ENCODE assay signal across 8 cellular contexts in the genomic region with DNA sequence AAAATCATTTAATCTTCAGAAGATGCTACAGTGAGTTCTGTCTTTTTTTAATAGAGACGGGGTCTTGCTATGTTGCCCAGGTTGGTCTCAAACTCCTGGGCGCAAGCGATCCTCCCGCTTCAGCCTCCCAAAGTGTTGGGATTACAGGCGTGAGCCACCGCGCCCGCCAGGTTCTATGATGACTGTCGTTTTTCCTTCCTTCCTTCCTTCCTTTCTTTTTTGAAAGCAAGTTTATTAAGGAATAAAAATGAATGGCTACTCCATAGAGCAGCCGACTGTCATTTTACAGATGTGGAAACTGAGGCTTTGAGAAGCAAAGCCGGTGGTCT. TPM values are rescaled to one million over a fixed set of nuclear protein-coding genes. Genes with fewer than 3 reads are reported as not detected.
DNase-seq lines count a peak whose midpoint lies in the region; ATAC-seq, FAIRE-seq and TF ChIP-seq lines count a peak whose summit lies in the region.

No MANE protein-coding gene starts in this region.

- H3F3A ChIP-seq in PC-3 (ENCODE audit: low read length, unreplicated experiment): no peaks in the 10 kb centered on the region

- H3K9ac ChIP-seq in DND-41 (ENCODE audit: low read depth, low read length): peak overlapping the region; percentile 96
- peak overlapping the region; percentile 38; the same call in 1 of the 2 replicates for H3K9ac ChIP-seq in PC-3 (ENCODE audit: low read length)
- no peak overlapping the region for H3K9ac ChIP-seq in endothelial cell of umbilical vein (replicated peaks; ENCODE audit: extremely low read depth, insufficient read depth, low read length)

- H3K27me3 ChIP-seq in DND-41 (ENCODE audit: insufficient read depth, low read length, poor library complexity) (no peaks in the 10 kb centered on the region), PC-3 (ENCODE audit: low read length) (no peaks in the 10 kb centered on the region), endothelial cell of umbilical vein (ENCODE audit: control insufficient read depth in 2 of 2, insufficient read depth in 2 of 2, low read length in 2 of 2) (no peaks in the 10 kb centered on the region), prostate gland (replicated peaks; ENCODE audit: insufficient read depth) (no peaks in the 10 kb centered on the region)

- no peak for TF ChIP-seq CTCF in DND-41 (IDR thresholded peaks at IDR 0.05; ENCODE audit: borderline replicate concordance, extremely low read depth, low read length, poor library complexity, severe bottlenecking)
- TF ChIP-seq CTCF in PC-3 (conservative IDR thresholded peaks at IDR 0.05; ENCODE audit: low read depth, low read length): no peak; the same call in 1 of the 2 replicates
- TF ChIP-seq CTCF in endothelial cell of umbilical vein (IDR thresholded peaks at IDR 0.05; ENCODE audit: extremely low read depth in 1 of 2, insufficient read depth in 1 of 2, low read depth in 1 of 2, low read length in 2 of 2): no peak
- no peak for TF ChIP-seq CTCF in prostate gland (IDR thresholded peaks at IDR 0.05)

- FAIRE-seq in endothelial cell of umbilical vein (lab: Jason Lieb, UNC): no peak

- WGBS in prostate gland: 66% methylated on average over 11 of the region's 11 CpGs

- DNase-seq in DND-41 (no peak), PC-3 (no peak), endothelial cell of umbilical vein (ENCODE audit: low read depth, low spot score) (no peak), prostate gland (ENCODE audit: low spot score) (no peak), NCI-H146 (lab: John Stamatoyannopoulos, UW) (no peak)
- no peak for DNase-seq in stimulated activated CD4-positive, alpha-beta T cell treated with anti-CD3 and anti-CD28 coated beads, Interleukin-4, amount 100 ng/mL, for 24 hours

- no TSS peak for BruUV-seq in PC-3 (replicated peaks; lab: Mats Ljungman, UMichigan)
- BruUV-seq in endothelial cell of umbilical vein (replicated peaks; lab: Mats Ljungman, UMichigan): no TSS peak

- CTCF ChIA-PET in PC-3 (lab: Charles Lee) (no interaction called here), endothelial cell of umbilical vein (lab: Charles Lee) (no interaction called here)

- H3K9me1 ChIP-seq in endothelial cell of umbilical vein (replicated peaks; ENCODE audit: control insufficient read depth, extremely low read depth, insufficient read depth, low read length): no peaks in the 10 kb centered on the region

- TF ChIP-seq POLR2A in endothelial cell of umbilical vein (IDR thresholded peaks at IDR 0.05; ENCODE audit: low read depth, low read length) (no peak), prostate gland (IDR thresholded peaks at IDR 0.05) (no peak)

- dilution Hi-C loops in endothelial cell of umbilical vein (cut with MboI; ENCODE audit: extremely low pct_ligation_motif_present, low sequenced_read_pairs): no loop called here

- H3K27ac ChIP-seq in DND-41 (ENCODE audit: low read length): peak overlapping the region; percentile 84
- H3K27ac ChIP-seq in PC-3 (ENCODE audit: low read length): no peak overlapping the region
- no peak overlapping the region for H3K27ac ChIP-seq in endothelial cell of umbilical vein (ENCODE audit: insufficient read depth, low read depth, low read length)
- H3K27ac ChIP-seq in prostate gland: peak overlapping the region; percentile 53 to 56

- POLR2A ChIA-PET in PC-3 (lab: Charles Lee; ENCODE audit: unreplicated experiment): no interaction called here
- POLR2A ChIA-PET in endothelial cell of umbilical vein (lab: Charles Lee): no interaction called here

- H3K79me2 ChIP-seq in DND-41 (ENCODE audit: insufficient read depth, low read length): peaks cover 29% of the 10 kb centered on the region
- H3K79me2 ChIP-seq in PC-3 (ENCODE audit: low read length): peaks cover 11% of the 10 kb centered on the region
- no peaks in the 10 kb centered on the region for H3K79me2 ChIP-seq in endothelial cell of umbilical vein (ENCODE audit: control insufficient read depth, insufficient read depth, low read length)

- H4K20me1 ChIP-seq in DND-41 (ENCODE audit: insufficient read depth, low read length) (peaks cover 7% of the 10 kb centered on the region; the same call in 1 of the 2 replicates), PC-3 (ENCODE audit: low read length) (no peaks in the 10 kb centered on the region), endothelial cell of umbilical vein (replicated peaks; ENCODE audit: control insufficient read depth, extremely low read depth, insufficient read depth, low read length) (no peaks in the 10 kb centered on the region)

- H2AFZ ChIP-seq in DND-41 (ENCODE audit: low read depth, low read length) (peak overlapping the region; percentile 96), PC-3 (ENCODE audit: low read length) (peak overlapping the region; percentile 78), endothelial cell of umbilical vein (ENCODE audit: low read depth, low read length) (peak overlapping the region; percentile 84)

- H3K9me2 ChIP-seq in PC-3 (replicated peaks; ENCODE audit: low read length): no peaks in the 10 kb centered on the region

- ATAC-seq in DND-41 (ENCODE audit: insufficient read depth, low read depth) (no peak), PC-3 (no peak), HG03565 (IDR thresholded peaks at IDR 0.05; ENCODE audit: unreplicated experiment) (no peak), GM21360 (IDR thresholded peaks at IDR 0.05; ENCODE audit: unreplicated experiment) (no peak)

- intact Hi-C loops in PC-3 (cut with micrococcal nuclease): no loop called here
- intact Hi-C loops in endothelial cell of umbilical vein (cut with micrococcal nuclease): loop anchor here (1.0 to 10.0 kb wide), 2 partner anchors 19 to 193 kb away; a partner anchor contains a TSS
- intact Hi-C loops in prostate gland (cut with DNase I): loop anchor here (10.0 kb wide), 2 partner anchors 87 to 127 kb away; a partner anchor contains a TSS

- H3K4me3 ChIP-seq in DND-41 (ENCODE audit: low read depth in 1 of 2, low read length in 2 of 2) (peak overlapping the region; percentile 95 to 96), PC-3 (ENCODE audit: low read length) (peak overlapping the region; percentile 82), endothelial cell of umbilical vein (replicated peaks in 1 of 3; ENCODE audit: insufficient read depth in 1 of 3, low read depth in 1 of 3, low read length in 3 of 3) (peak overlapping the region in 1 of 3 experiments; percentile 70), prostate gland (peak overlapping the region in 1 of 2 donors; percentile 65)

- H3K36me3 ChIP-seq in DND-41 (ENCODE audit: insufficient read depth, low read length) (peaks cover 24% of the 10 kb centered on the region), PC-3 (ENCODE audit: low read depth, low read length) (no peaks in the 10 kb centered on the region), endothelial cell of umbilical vein (ENCODE audit: control insufficient read depth in 2 of 2, extremely low read depth in 1 of 2, insufficient read depth in 2 of 2, low read length in 2 of 2) (no peaks in the 10 kb centered on the region), prostate gland (no peaks in the 10 kb centered on the region)

- H3K4me2 ChIP-seq in DND-41 (ENCODE audit: insufficient read depth, low read length) (peak overlapping the region; percentile 85), PC-3 (ENCODE audit: low read length) (peak overlapping the region; percentile 96), endothelial cell of umbilical vein (ENCODE audit: insufficient read depth, low read length) (peak overlapping the region; percentile 49)

- H3K9me3 ChIP-seq in DND-41 (ENCODE audit: insufficient read depth, low read length, severe bottlenecking) (no peaks in the 10 kb centered on the region), PC-3 (ENCODE audit: low read length) (no peaks in the 10 kb centered on the region), endothelial cell of umbilical vein (replicated peaks; ENCODE audit: control insufficient read depth, insufficient read depth, low read length) (no peaks in the 10 kb centered on the region), prostate gland (no peaks in the 10 kb centered on the region)

- H3K4me1 ChIP-seq in DND-41 (ENCODE audit: insufficient read depth, low read length) (peaks cover 41% of the 10 kb centered on the region), PC-3 (ENCODE audit: insufficient read depth, low read length) (peaks cover 7% of the 10 kb centered on the region; the same call in 1 of the 2 replicates), endothelial cell of umbilical vein (ENCODE audit: control insufficient read depth, extremely low read depth, insufficient read depth, low read length) (peaks cover 17% of the 10 kb centered on the region), prostate gland (replicated peaks) (peaks cover 9% of the 10 kb centered on the region)

RNA-seq across cellular contexts. Expression of a gene that starts 0.5 kb away (rescaled TPM):
- total RNA-seq in PC-3 (2014; rRNA removed) (74.9 and 75.6 TPM in 2 replicates), endothelial cell of umbilical vein (20.0 and 22.1 TPM in 2 replicates), prostate gland (100 to 1,000 TPM; 100 to 183 TPM)
- polyA plus RNA-seq in endothelial cell of umbilical vein: 36.9 and 46.8 TPM in 2 replicates
- 18.4 and 26.8 TPM in 2 replicates for polyA plus RNA-seq in endothelial cell of umbilical vein (2011; cell fraction: cytosol; rRNA removed)
- polyA plus RNA-seq in endothelial cell of umbilical vein (2011; cell fraction: nucleus; rRNA removed): 10.2 and 11.8 TPM in 2 replicates
- polyA plus RNA-seq in endothelial cell of umbilical vein (2012): 22.2 and 26.2 TPM in 2 replicates
- 14.3 and 21.7 TPM in 2 replicates for polyA minus RNA-seq in endothelial cell of umbilical vein
- polyA minus RNA-seq in endothelial cell of umbilical vein (2011; cell fraction: cytosol; rRNA and poly(A)+ RNA removed): 24.1 TPM
- polyA minus RNA-seq in endothelial cell of umbilical vein (2011; cell fraction: nucleus; rRNA and poly(A)+ RNA removed): 2.8 and 4.5 TPM in 2 replicates

RNA-seq across cellular contexts. Expression of a gene that starts 5.5 kb away (rescaled TPM):
- total RNA-seq in PC-3 (2014; rRNA removed): 177 and 178 TPM in 2 replicates
- 177 and 187 TPM in 2 replicates for total RNA-seq in endothelial cell of umbilical vein
- 50.1 and 51.5 TPM in 2 replicates for polyA plus RNA-seq in endothelial cell of umbilical vein
- 56.8 and 65.7 TPM in 2 replicates for polyA plus RNA-seq in endothelial cell of umbilical vein (2011; cell fraction: cytosol; rRNA removed)
- polyA plus RNA-seq in endothelial cell of umbilical vein (2011; cell fraction: nucleus; rRNA removed): 116 and 136 TPM in 2 replicates
- polyA plus RNA-seq in endothelial cell of umbilical vein (2012): 91.7 and 104 TPM in 2 replicates
- polyA minus RNA-seq in endothelial cell of umbilical vein: 49.1 and 54.8 TPM in 2 replicates
- 45.0 TPM for polyA minus RNA-seq in endothelial cell of umbilical vein (2011; cell fraction: cytosol; rRNA and poly(A)+ RNA removed)
- polyA minus RNA-seq in endothelial cell of umbilical vein (2011; cell fraction: nucleus; rRNA and poly(A)+ RNA removed): 41.7 and 45.9 TPM in 2 replicates
- total RNA-seq in prostate gland: 10 to 100 TPM; 58.6 to 74.1 TPM

RNA-seq across cellular contexts. Expression of a gene that starts 18.1 kb away (rescaled TPM):
- total RNA-seq in PC-3 (2014; rRNA removed): 102 and 111 TPM in 2 replicates
- total RNA-seq in endothelial cell of umbilical vein: 95.8 and 101 TPM in 2 replicates
- polyA plus RNA-seq in endothelial cell of umbilical vein: 224 and 352 TPM in 2 replicates
- polyA plus RNA-seq in endothelial cell of umbilical vein (2011; cell fraction: cytosol; rRNA removed): 111 and 137 TPM in 2 replicates
- polyA plus RNA-seq in endothelial cell of umbilical vein (2011; cell fraction: nucleus; rRNA removed): 63.3 and 66.9 TPM in 2 replicates
- polyA plus RNA-seq in endothelial cell of umbilical vein (2012): 59.2 and 90.6 TPM in 2 replicates
- polyA minus RNA-seq in endothelial cell of umbilical vein: 31.8 and 37.6 TPM in 2 replicates
- 142 TPM for polyA minus RNA-seq in endothelial cell of umbilical vein (2011; cell fraction: cytosol; rRNA and poly(A)+ RNA removed)
- 14.0 and 19.4 TPM in 2 replicates for polyA minus RNA-seq in endothelial cell of umbilical vein (2011; cell fraction: nucleus; rRNA and poly(A)+ RNA removed)
- 100 to 1,000 TPM; 147 to 202 TPM for total RNA-seq in prostate gland

RNA-seq across cellular contexts. Expression of a gene that starts 36.3 kb away (rescaled TPM):
- total RNA-seq in PC-3 (2014; rRNA removed) (1,797 and 2,672 TPM in 2 replicates), endothelial cell of umbilical vein (1,260 and 1,287 TPM in 2 replicates), prostate gland (1,000 to 10,000 TPM; 3,102 to 5,853 TPM)
- 2,646 and 3,270 TPM in 2 replicates for polyA plus RNA-seq in endothelial cell of umbilical vein
- polyA plus RNA-seq in endothelial cell of umbilical vein (2011; cell fraction: cytosol; rRNA removed): 2,566 and 2,596 TPM in 2 replicates
- polyA plus RNA-seq in endothelial cell of umbilical vein (2011; cell fraction: nucleus; rRNA removed): 642 and 652 TPM in 2 replicates
- 1,687 and 2,164 TPM in 2 replicates for polyA plus RNA-seq in endothelial cell of umbilical vein (2012)
- 334 and 411 TPM in 2 replicates for polyA minus RNA-seq in endothelial cell of umbilical vein
- polyA minus RNA-seq in endothelial cell of umbilical vein (2011; cell fraction: cytosol; rRNA and poly(A)+ RNA removed): 1,670 TPM
- 86.6 and 136 TPM in 2 replicates for polyA minus RNA-seq in endothelial cell of umbilical vein (2011; cell fraction: nucleus; rRNA and poly(A)+ RNA removed)

RNA-seq across cellular contexts. Expression of a gene that starts 48.1 kb away (rescaled TPM):
- total RNA-seq in PC-3 (2014; rRNA removed) (0.29 and 1.4 TPM in 2 replicates), endothelial cell of umbilical vein (0.04 and 0.23 TPM in 2 replicates), prostate gland (1 to 10 TPM in 1 of 2 donors, under 1 TPM in 1; 0.05 to 2.2 TPM)
- polyA plus RNA-seq in endothelial cell of umbilical vein: 0.01 and 0.05 TPM in 2 replicates
- 0.01 and 0.03 TPM in 2 replicates for polyA plus RNA-seq in endothelial cell of umbilical vein (2011; cell fraction: cytosol; rRNA removed)
- 0.10 and 0.12 TPM in 2 replicates for polyA plus RNA-seq in endothelial cell of umbilical vein (2011; cell fraction: nucleus; rRNA removed)
- 0.15 and 0.19 TPM in 2 replicates for polyA plus RNA-seq in endothelial cell of umbilical vein (2012)
- polyA minus RNA-seq in endothelial cell of umbilical vein: 0.04 TPM in 1 of 2 replicates, not detected in the other
- 0.41 TPM for polyA minus RNA-seq in endothelial cell of umbilical vein (2011; cell fraction: cytosol; rRNA and poly(A)+ RNA removed)
- 0.19 and 0.24 TPM in 2 replicates for polyA minus RNA-seq in endothelial cell of umbilical vein (2011; cell fraction: nucleus; rRNA and poly(A)+ RNA removed)

Comparison
In these comparisons a context has a peak if more than half of its experiments do, and no peak if none do; other contexts are left out.
1. H3K27ac ChIP-seq: peak in DND-41 (single experiment) and prostate gland (2 of 2); none in PC-3 (single experiment) and endothelial cell of umbilical vein (single experiment).
2. Peak in every context shown above with its lines, with median percentiles within 50 percentile points of each other: H2AFZ ChIP-seq and H3K4me2 ChIP-seq.